Comparison of ENCODE assay signal across 1 cellular context in genomic region chr20:33278700-33279099, GRCh38.
TF ChIP-seq lines count a peak whose summit lies in the region.

No MANE protein-coding gene starts in this region.

TF ChIP-seq in HepG2, 621 proteins besides CTCF, POLR2A, EP300 and RAD21 (continued from another document):
- TF ChIP-seq TRAFD1 (CRISPR knock-in tag; IDR thresholded peaks at IDR 0.05; ENCODE audit: borderline replicate concordance) (no peak), SUZ12 (IDR thresholded peaks at IDR 0.05; ENCODE audit: low read depth, low read length) (no peak), STAT6 (CRISPR knock-in tag; IDR thresholded peaks at IDR 0.05; ENCODE audit: borderline replicate concordance) (no peak), TCF7 (IDR thresholded peaks at IDR 0.05; ENCODE audit: low read depth) (no peak), DNMT3B (CRISPR knock-in tag; conservative IDR thresholded peaks at IDR 0.05) (no peak), HINFP (CRISPR knock-in tag; IDR thresholded peaks at IDR 0.05; ENCODE audit: low read depth) (no peak), TIGD3 (CRISPR knock-in tag; IDR thresholded peaks at IDR 0.05; ENCODE audit: borderline replicate concordance) (no peak), LBX2 (CRISPR knock-in tag; IDR thresholded peaks at IDR 0.05; ENCODE audit: borderline replicate concordance) (no peak)
